Comparison of ENCODE assay signal across 18 cellular contexts in the genomic region with DNA sequence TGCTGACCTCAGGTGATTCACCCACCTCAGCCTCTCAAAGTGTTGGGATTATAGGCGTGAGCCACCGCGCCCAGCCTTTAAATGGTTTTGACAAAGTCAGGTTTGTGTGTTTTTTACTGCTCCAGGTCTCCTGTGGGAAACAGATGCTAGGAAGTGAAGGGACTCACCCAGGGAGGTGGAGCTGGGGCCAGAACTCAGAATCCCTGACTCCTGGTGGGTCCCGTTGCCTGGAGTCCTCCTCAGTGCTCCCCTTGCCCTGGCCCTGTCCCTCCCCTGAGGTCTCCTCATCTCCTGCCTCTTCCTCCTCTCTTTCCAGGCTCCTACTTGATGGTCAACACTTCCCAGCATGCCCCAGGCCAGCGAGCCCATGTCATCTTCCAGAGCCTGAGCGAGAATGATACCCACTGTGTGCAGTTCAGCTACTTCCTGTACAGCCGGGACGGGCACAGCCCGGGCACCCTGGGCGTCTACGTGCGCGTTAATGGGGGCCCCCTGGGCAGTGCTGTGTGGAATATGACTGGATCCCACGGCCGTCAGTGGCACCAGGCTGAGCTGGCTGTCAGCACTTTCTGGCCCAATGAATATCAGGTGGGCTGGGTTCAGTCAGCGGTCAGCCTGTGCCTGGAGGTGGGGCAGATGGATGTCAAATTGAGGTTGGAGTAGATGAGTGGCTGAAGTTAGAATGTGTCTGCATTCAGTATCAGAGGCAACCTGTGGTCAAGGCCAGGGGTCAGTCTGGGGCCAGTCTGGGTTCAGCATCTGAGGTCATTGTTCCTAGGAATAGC. TPM values are rescaled to one million over a fixed set of nuclear protein-coding genes. Genes with fewer than 3 reads are reported as not detected.
DNase-seq lines count a peak whose midpoint lies in the region; ATAC-seq and TF ChIP-seq lines count a peak whose summit lies in the region.
"Had no signal": no experiment of that assay in that cellular context is flagged by ENCODE, and none has a peak within 500 bp of the region (broad histone marks: within the 10 kb centered on the region; RNA-seq: fewer than 3 reads in every experiment).

No MANE protein-coding gene starts in this region.

- peak; percentile 88 for ATAC-seq in left lobe of liver
- no peak for ATAC-seq in GM18909 (IDR thresholded peaks at IDR 0.05; ENCODE audit: poor library complexity, unreplicated experiment)

- H3K4ac ChIP-seq in trophoblast cell (ENCODE audit: low read depth, low read length), result no peak overlapping the region

- H4K20me1 ChIP-seq in mammary epithelial cell (ENCODE audit: insufficient read depth, low read length), result no peaks in the 10 kb centered on the region

- no peak overlapping the region for H4K8ac ChIP-seq in trophoblast cell (ENCODE audit: low read depth, low read length)

- peak; percentile 46 for DNase-seq in mammary epithelial cell
- no peak for DNase-seq in breast epithelium (ENCODE audit: low spot score in 2 of 2)
- no peak for DNase-seq in SJCRH30
- peak; percentile 91 for DNase-seq in left lobe of liver (ENCODE audit: low spot score)
- no peak for DNase-seq in trophoblast cell
- no peak for DNase-seq in stimulated activated CD4-positive, alpha-beta T cell treated with anti-CD3 and anti-CD28 coated beads, Interleukin-4, amount 100 ng/mL, for 1 hour
- no peak for DNase-seq in activated gamma-delta T cell (lab: John Stamatoyannopoulos, UW)
- DNase-seq: activated CD4-positive, CD25-positive, alpha-beta regulatory T cell; foreskin keratinocyte; Kasumi-1; NCI-H1436; NCI-H345; RPMI8226; stimulated activated CD4-positive, alpha-beta T cell treated with anti-CD3 and anti-CD28 coated beads, Interleukin-15, amount 100 ng/mL, for 24 hours; T-cell had no signal

- H3K4me1 ChIP-seq in mammary epithelial cell (ENCODE audit: insufficient read depth, low read length) (peaks cover 13% of the 10 kb centered on the region), breast epithelium (no peaks in the 10 kb centered on the region), SJCRH30 (peaks cover 28% of the 10 kb centered on the region), trophoblast cell (ENCODE audit: control insufficient read depth in 1 of 2, insufficient read depth in 2 of 2, low read length in 2 of 2) (peaks cover 26 to 30% of the 10 kb centered on the region in 2 experiments)
- H3K4me1 ChIP-seq: foreskin keratinocyte had no signal

- H2AFZ ChIP-seq in mammary epithelial cell (ENCODE audit: low read depth, low read length), result no peak overlapping the region
- H2AFZ ChIP-seq in trophoblast cell (ENCODE audit: insufficient read depth, low read length, poor library complexity), result no peak overlapping the region

- H4K91ac ChIP-seq in trophoblast cell (ENCODE audit: low read depth, low read length), result no peak overlapping the region

- no peak for TF ChIP-seq POLR2A in breast epithelium (IDR thresholded peaks at IDR 0.05)

- WGBS in mammary epithelial cell (ENCODE audit: low coverage, missing lambda C conversion rate), result 95% methylated on average over 16 of the region's 16 CpGs
- WGBS in trophoblast cell (ENCODE audit: extremely low coverage, insufficient coverage, insufficient read length), result no CpG with 5 or more reads among the region's 16 CpGs

- CTCF ChIA-PET in mammary epithelial cell (lab: Charles Lee; ENCODE audit: low non-redundant PET), result no interaction called here

- H3K18ac ChIP-seq in trophoblast cell (ENCODE audit: low read length), result no peak overlapping the region

- H3K14ac ChIP-seq in trophoblast cell (ENCODE audit: low read length), result no peak overlapping the region

- H3K79me1 ChIP-seq in trophoblast cell (ENCODE audit: low read length), result peaks cover 13% of the 10 kb centered on the region

- H2AK5ac ChIP-seq in trophoblast cell (ENCODE audit: low read length), result peak overlapping the region; percentile 31

- no peak overlapping the region for H3K4me2 ChIP-seq in mammary epithelial cell (ENCODE audit: insufficient read depth, low read depth, low read length)
- H3K4me2 ChIP-seq in trophoblast cell (ENCODE audit: low read length), result no peak overlapping the region

- H3K27ac ChIP-seq in mammary epithelial cell (ENCODE audit: insufficient read depth, low read depth, low read length), result no peak overlapping the region
- no peak overlapping the region for H3K27ac ChIP-seq in breast epithelium
- peak overlapping the region; percentile 67; the same call in 1 of the 2 replicates for H3K27ac ChIP-seq in SJCRH30
- no peak overlapping the region for H3K27ac ChIP-seq in trophoblast cell (ENCODE audit: low read depth, low read length)
- H3K27ac ChIP-seq: coronary artery, foreskin keratinocyte had no signal

- no TSS peak for BruUV-seq in mammary epithelial cell (replicated peaks; lab: Mats Ljungman, UMichigan)

- no peak overlapping the region for H2BK12ac ChIP-seq in trophoblast cell (ENCODE audit: low read length)

- in situ Hi-C loops in mammary epithelial cell (cut with MboI; ENCODE audit: low sequenced_read_pairs in 2 of 2), result no loop called here

- peaks cover 6% of the 10 kb centered on the region for H3K36me3 ChIP-seq in mammary epithelial cell (ENCODE audit: insufficient read depth, low read length)
- H3K36me3 ChIP-seq in breast epithelium, result no peaks in the 10 kb centered on the region
- H3K36me3 ChIP-seq in SJCRH30, result no peaks in the 10 kb centered on the region
- H3K36me3 ChIP-seq in trophoblast cell (ENCODE audit: control insufficient read depth in 1 of 2, insufficient read depth in 2 of 2, low read length in 2 of 2), result peaks cover 3 to 4% of the 10 kb centered on the region in 2 experiments

- no peak overlapping the region for H3K23ac ChIP-seq in trophoblast cell (ENCODE audit: low read length)

- dilution Hi-C loops in mammary epithelial cell (cut with HindIII; ENCODE audit: low sequenced_read_pairs), result loop anchor here (10.0 kb wide), 1 partner anchor 96 kb away; no protein-coding TSS in a partner anchor

- H3K9ac ChIP-seq in mammary epithelial cell (ENCODE audit: insufficient read depth, low read length), result no peak overlapping the region
- H3K9ac ChIP-seq in trophoblast cell (ENCODE audit: low read length), result no peak overlapping the region

- H3K27me3 ChIP-seq in mammary epithelial cell (ENCODE audit: insufficient read depth, low read length) (no peaks in the 10 kb centered on the region), breast epithelium (no peaks in the 10 kb centered on the region), SJCRH30 (no peaks in the 10 kb centered on the region), trophoblast cell (ENCODE audit: insufficient read depth, low read length) (no peaks in the 10 kb centered on the region)

- H4K12ac ChIP-seq in trophoblast cell (ENCODE audit: low read depth, low read length), result no peak overlapping the region

- H3K79me2 ChIP-seq in mammary epithelial cell (ENCODE audit: insufficient read depth, low read length) (peaks cover 16% of the 10 kb centered on the region), trophoblast cell (ENCODE audit: control insufficient read depth, insufficient read depth, low read length, poor library complexity) (peaks cover 3% of the 10 kb centered on the region)

- no peak overlapping the region for H2BK5ac ChIP-seq in trophoblast cell (ENCODE audit: low read depth, low read length, poor library complexity)

- no peaks in the 10 kb centered on the region for H3K9me3 ChIP-seq in mammary epithelial cell (replicated peaks; ENCODE audit: insufficient read depth, low read length)
- H3K9me3 ChIP-seq in breast epithelium, result no peaks in the 10 kb centered on the region
- peaks cover 4% of the 10 kb centered on the region for H3K9me3 ChIP-seq in SJCRH30 (replicated peaks)
- H3K9me3 ChIP-seq in trophoblast cell (ENCODE audit: insufficient read depth, low read depth, low read length), result peaks cover 6% of the 10 kb centered on the region
- H3K9me3 ChIP-seq: HAP-1 had no signal

- no peak overlapping the region for H2BK120ac ChIP-seq in trophoblast cell (ENCODE audit: insufficient read depth, low read length, poor library complexity)

- intact Hi-C loops in mammary epithelial cell (cut with micrococcal nuclease), result loop anchor here (2.0 kb wide), 1 partner anchor 20 kb away; no protein-coding TSS in a partner anchor
- intact Hi-C loops in breast epithelium (cut with DNase I; ENCODE audit: low total_unique reads), result no loop called here

- TF ChIP-seq CTCF in mammary epithelial cell (conservative IDR thresholded peaks at IDR 0.05 in 1 of 2, IDR thresholded peaks at IDR 0.05 in 1 of 2; ENCODE audit: extremely low read depth in 1 of 2, insufficient read depth in 1 of 2, low read depth in 1 of 2, low read length in 2 of 2) (no peak), breast epithelium (IDR thresholded peaks at IDR 0.05) (no peak)

- H3K4me3 ChIP-seq in mammary epithelial cell (replicated peaks in 1 of 3; ENCODE audit: insufficient read depth in 1 of 3, low read depth in 2 of 3, low read length in 3 of 3) (no peak overlapping the region), breast epithelium (no peak overlapping the region), SJCRH30 (no peak overlapping the region), trophoblast cell (ENCODE audit: low read depth, low read length) (no peak overlapping the region)
- H3K4me3 ChIP-seq: HAP-1 had no signal

RNA-seq across cellular contexts. Expression of a gene that starts 22.1 kb away (rescaled TPM):
- total RNA-seq in mammary epithelial cell, result 10 to 100 TPM; 38.9 to 46.3 TPM
- 29.4 TPM for polyA plus RNA-seq in mammary epithelial cell
- 53.0 TPM for polyA minus RNA-seq in mammary epithelial cell
- total RNA-seq in breast epithelium, result 10 to 100 TPM; 16.0 to 33.1 (median 32.5) TPM
- 12.3 and 16.3 TPM in 2 replicates for total RNA-seq in SJCRH30 (2014; rRNA removed; shearing (Covaris generic))
- total RNA-seq in left lobe of liver, result 19.5 TPM
- 33.5 and 35.1 TPM in 2 replicates for polyA plus RNA-seq in trophoblast cell (2013)

RNA-seq across cellular contexts. Expression of a gene that starts 27.6 kb away (rescaled TPM):
- total RNA-seq in mammary epithelial cell, result 10 to 100 TPM; 28.7 to 35.4 TPM
- polyA plus RNA-seq in mammary epithelial cell, result 31.3 TPM
- 41.2 TPM for polyA minus RNA-seq in mammary epithelial cell
- 10 to 100 TPM; 21.0 to 23.3 (median 21.3) TPM for total RNA-seq in breast epithelium
- total RNA-seq in SJCRH30 (2014; rRNA removed; shearing (Covaris generic)), result 18.9 and 25.4 TPM in 2 replicates
- total RNA-seq in left lobe of liver, result 13.7 TPM
- polyA plus RNA-seq in trophoblast cell (2013), result 17.6 and 18.9 TPM in 2 replicates

Comparison
In these comparisons a context has a peak if more than half of its experiments do, and no peak if none do; other contexts are left out.
1. DNase-seq: peak in mammary epithelial cell (single experiment) and left lobe of liver (single experiment); none in breast epithelium (0 of 2), SJCRH30 (0 of 2), trophoblast cell (0 of 2), stimulated activated CD4-positive, alpha-beta T cell treated with anti-CD3 and anti-CD28 coated beads, Interleukin-4, amount 100 ng/mL, for 1 hour (single experiment) and activated gamma-delta T cell (single experiment).